ENCODE assay signal across 22 cellular contexts in genomic region chr19:17197666-17198065, GRCh38.
"Had no signal": no experiment of that assay in that cellular context is flagged by ENCODE, and none has a peak within 500 bp of the region (broad histone marks: within the 10 kb centered on the region; RNA-seq: fewer than 3 reads in every experiment).

No MANE protein-coding gene starts in this region.

- H3K4me3 Mint-ChIP-seq: endodermal cell; naive thymus-derived CD8-positive, alpha-beta T cell; nephron progenitor cell; stimulated activated memory B cell treated with anti-CD40 and anti-IgM and Interleukin-4, amounts not matched to agents 10 μg/mL and 1 μg/mL and 100 μg/mL, for 72 hours; stimulated activated naive CD8-positive, alpha-beta T cell treated with anti-CD3 and anti-CD28 coated beads, Interleukin-15, Interleukin-2, amounts not matched to agents 100 ng/mL and 50 ng/mL, for 24 hours had no signal

- DNase-seq: effector CD8-positive, alpha-beta T cell; endodermal cell; foreskin fibroblast; gastrocnemius medialis; head of caudate nucleus; left ventricle myocardium superior; lower lobe of right lung; naive thymus-derived CD8-positive, alpha-beta T cell; nephron progenitor cell; nucleus accumbens; ovary; posterior cingulate gyrus; psoas muscle; right cardiac atrium; sigmoid colon; stimulated activated CD4-positive, alpha-beta T cell treated with anti-CD3 and anti-CD28 coated beads, Interleukin-4, amount 100 ng/mL, for 4 hours; transverse colon; upper lobe of right lung; uterus had no signal

- H3K27me3 Mint-ChIP-seq: naive thymus-derived CD8-positive, alpha-beta T cell; stimulated activated memory B cell treated with anti-CD40 and anti-IgM and Interleukin-4, amounts not matched to agents 10 μg/mL and 1 μg/mL and 100 μg/mL, for 72 hours; stimulated activated naive CD8-positive, alpha-beta T cell treated with anti-CD3 and anti-CD28 coated beads, Interleukin-15, Interleukin-2, amounts not matched to agents 100 ng/mL and 50 ng/mL, for 24 hours had no signal

- H3K9me3 Mint-ChIP-seq: endodermal cell; naive thymus-derived CD8-positive, alpha-beta T cell; nephron progenitor cell; stimulated activated memory B cell treated with anti-CD40 and anti-IgM and Interleukin-4, amounts not matched to agents 10 μg/mL and 1 μg/mL and 100 μg/mL, for 72 hours; stimulated activated naive CD8-positive, alpha-beta T cell treated with anti-CD3 and anti-CD28 coated beads, Interleukin-15, Interleukin-2, amounts not matched to agents 100 ng/mL and 50 ng/mL, for 24 hours had no signal

- ATAC-seq: esophagus mucosa; gastrocnemius medialis; left ventricle myocardium superior; lower lobe of right lung; naive thymus-derived CD8-positive, alpha-beta T cell; psoas muscle; right cardiac atrium; stimulated activated memory B cell treated with anti-CD40 and anti-IgM and Interleukin-4, amounts not matched to agents 10 μg/mL and 1 μg/mL and 100 μg/mL, for 72 hours; upper lobe of right lung had no signal

- H3K27ac Mint-ChIP-seq: endodermal cell; stimulated activated naive CD8-positive, alpha-beta T cell treated with anti-CD3 and anti-CD28 coated beads, Interleukin-15, Interleukin-2, amounts not matched to agents 100 ng/mL and 50 ng/mL, for 24 hours had no signal

- H3K4me1 Mint-ChIP-seq: endodermal cell had no signal
